ENCODE assay signal across 27 cellular contexts in genomic region chr16:73326770-73327470, GRCh38.
"Had no signal": no experiment of that assay in that cellular context is flagged by ENCODE, and none has a peak within 500 bp of the region (broad histone marks: within the 10 kb centered on the region; RNA-seq: fewer than 3 reads in every experiment).

No MANE protein-coding gene starts in this region.

- H3K4me3 ChIP-seq: hepatocyte, left ventricle myocardium inferior, lung, neural progenitor cell, psoas muscle, right atrium auricular region, sigmoid colon, smooth muscle cell, stomach, testis, thyroid gland, transverse colon, upper lobe of right lung, uterus had no signal

- H3K27me3 ChIP-seq: hepatocyte, neural progenitor cell, neutrophil, right atrium auricular region, sigmoid colon, stomach, testis, thyroid gland, transverse colon, upper lobe of right lung, uterus had no signal

- H3K27ac ChIP-seq: hepatocyte, left ventricle myocardium inferior, neural progenitor cell, neutrophil, parathyroid adenoma, psoas muscle, right atrium auricular region, sigmoid colon, stomach, testis, thyroid gland, transverse colon, upper lobe of right lung, uterus had no signal

- H3K9me3 ChIP-seq: left ventricle myocardium inferior, neutrophil, psoas muscle, right atrium auricular region, sigmoid colon, stomach, testis, thyroid gland, transverse colon, upper lobe of right lung, uterus had no signal

- H3K36me3 ChIP-seq: left ventricle myocardium inferior, neural progenitor cell, neutrophil, right atrium auricular region, sigmoid colon, stomach, thyroid gland, transverse colon, upper lobe of right lung, uterus had no signal

- ATAC-seq: natural killer cell; psoas muscle; stimulated activated naive B cell treated with anti-CD40 and anti-IgM and Interleukin-4, amounts not matched to agents 10 μg/mL and 1 μg/mL and 100 μg/mL, for 72 hours; stimulated activated naive CD8-positive, alpha-beta T cell treated with anti-CD3 and anti-CD28 coated beads, Interleukin-15, Interleukin-2, amounts not matched to agents 100 U/mL and 50 U/mL, for 24 hours; upper lobe of right lung had no signal

- H3K4me1 ChIP-seq: left ventricle myocardium inferior, parathyroid adenoma, psoas muscle, right atrium auricular region, sigmoid colon, stomach, testis, transverse colon, upper lobe of right lung, uterus had no signal

- DNase-seq: islet precursor cell; left ventricle myocardium inferior; mesendoderm; naive B cell; natural killer cell; nephron progenitor cell; occipital lobe; psoas muscle; sigmoid colon; stimulated activated CD4-positive, alpha-beta T cell treated with anti-CD3 and anti-CD28 coated beads, Interleukin-1b, Interleukin-23, amount 100 ng/mL, for 48 hours; stimulated activated CD4-positive, alpha-beta T cell treated with anti-CD3 and anti-CD28 coated beads, Interleukin-2, amount 100 ng/mL, for 48 hours; stimulated activated CD4-positive, alpha-beta T cell treated with anti-CD3 and anti-CD28 coated beads, Interleukin-4, amount 100 ng/mL, for 4 hours; stimulated activated naive B cell treated with anti-CD40 and anti-IgM and Interleukin-4, amounts not matched to agents 10 μg/mL and 1 μg/mL and 100 μg/mL, for 72 hours; stimulated activated naive CD8-positive, alpha-beta T cell treated with anti-CD3 and anti-CD28 coated beads, Interleukin-15, Interleukin-2, amounts not matched to agents 100 U/mL and 50 U/mL, for 24 hours; stomach; testis; thyroid gland; transverse colon; upper lobe of right lung; uterus had no signal
